Comparison of ENCODE assay signal across 10 cellular contexts in genomic region chr17:74214642-74215331, GRCh38. TPM values are rescaled to one million over a fixed set of nuclear protein-coding genes. Genes with fewer than 3 reads are reported as not detected.
DNase-seq lines count a peak whose midpoint lies in the region; ATAC-seq and TF ChIP-seq lines count a peak whose summit lies in the region.
"Had no signal": no experiment of that assay in that cellular context is flagged by ENCODE, and none has a peak within 500 bp of the region (broad histone marks: within the 10 kb centered on the region; RNA-seq: fewer than 3 reads in every experiment).

No MANE protein-coding gene starts in this region.

- H3K9me3 Mint-ChIP-seq in CD14-positive monocyte: no peaks in the 10 kb centered on the region
- no peaks in the 10 kb centered on the region for H3K9me3 Mint-ChIP-seq in chondrocyte (ENCODE audit: low read depth)
- no peaks in the 10 kb centered on the region for H3K9me3 Mint-ChIP-seq in natural killer cell treated with Interleukin-12 subunit alpha and Interleukin-12 subunit beta and Interleukin-15 and Interleukin-18, amount 100 ng/mL, for 72 hours

- DNase-seq in CD14-positive monocyte (ENCODE audit: low spot score) (no peak), HFF-Myc (ENCODE audit: extremely low read depth, low read depth) (no peak), chondrocyte (ENCODE audit: low spot score) (no peak), OCI-M1 (lab: John Stamatoyannopoulos, UW) (no peak), NCI-H774 (lab: John Stamatoyannopoulos, UW) (no peak), NCI-H128 (lab: John Stamatoyannopoulos, UW; ENCODE audit: unreplicated experiment) (no peak)
- DNase-seq in natural killer cell treated with Interleukin-12 subunit alpha and Interleukin-12 subunit beta and Interleukin-15 and Interleukin-18, amount 100 ng/mL, for 72 hours (ENCODE audit: low spot score): no peak

- no peak for ATAC-seq in natural killer cell treated with Interleukin-12 subunit alpha and Interleukin-12 subunit beta and Interleukin-15 and Interleukin-18, amount 100 ng/mL, for 72 hours
- no peak for ATAC-seq in HG02763 (IDR thresholded peaks at IDR 0.05; ENCODE audit: unreplicated experiment)

- intact Hi-C loops in CD14-positive monocyte (cut with micrococcal nuclease): loop anchor here (5.0 kb wide), 4 partner anchors 33 to 138 kb away; no protein-coding TSS in a partner anchor

- H3K4me3 Mint-ChIP-seq in CD14-positive monocyte: peak overlapping the region; percentile 99
- H3K4me3 Mint-ChIP-seq in chondrocyte (ENCODE audit: unreplicated experiment): peak overlapping the region; percentile 85
- peak overlapping the region; percentile 77 for H3K4me3 Mint-ChIP-seq in natural killer cell treated with Interleukin-12 subunit alpha and Interleukin-12 subunit beta and Interleukin-15 and Interleukin-18, amount 100 ng/mL, for 72 hours

- peaks cover 27 to 55% of the 10 kb centered on the region in 2 donors for H3K36me3 Mint-ChIP-seq in CD14-positive monocyte
- peaks cover 8% of the 10 kb centered on the region for H3K36me3 Mint-ChIP-seq in chondrocyte (ENCODE audit: low read depth)
- peaks cover 9% of the 10 kb centered on the region for H3K36me3 Mint-ChIP-seq in natural killer cell treated with Interleukin-12 subunit alpha and Interleukin-12 subunit beta and Interleukin-15 and Interleukin-18, amount 100 ng/mL, for 72 hours

- TF ChIP-seq CTCF in CD14-positive monocyte (IDR thresholded peaks at IDR 0.05) (no peak), HFF-Myc (IDR thresholded peaks at IDR 0.05; ENCODE audit: low read depth, low read length, missing control alignments) (no peak), chondrocyte (IDR thresholded peaks at IDR 0.05) (no peak)

- peak overlapping the region; percentile 61 for H3K4me3 ChIP-seq in HFF-Myc (replicated peaks; ENCODE audit: low read depth, low read length)

- peaks cover 0 to 2% (median 0%) of the 10 kb centered on the region in 3 donors for H3K27me3 Mint-ChIP-seq in CD14-positive monocyte (ENCODE audit: low read depth in 3 of 3)
- no peaks in the 10 kb centered on the region for H3K27me3 Mint-ChIP-seq in chondrocyte (ENCODE audit: low read depth)
- H3K27me3 Mint-ChIP-seq in natural killer cell treated with Interleukin-12 subunit alpha and Interleukin-12 subunit beta and Interleukin-15 and Interleukin-18, amount 100 ng/mL, for 72 hours: no peaks in the 10 kb centered on the region

- peaks cover 75% of the 10 kb centered on the region for H3K4me1 Mint-ChIP-seq in CD14-positive monocyte
- peaks cover 25% of the 10 kb centered on the region for H3K4me1 Mint-ChIP-seq in chondrocyte (ENCODE audit: low read depth)
- peaks cover 33% of the 10 kb centered on the region in 2 donors for H3K4me1 Mint-ChIP-seq in natural killer cell treated with Interleukin-12 subunit alpha and Interleukin-12 subunit beta and Interleukin-15 and Interleukin-18, amount 100 ng/mL, for 72 hours (ENCODE audit: low read depth in 2 of 2)

- peak overlapping the region in 3 of 7 donors; percentile 30 to 85 (median 72) for H3K27ac Mint-ChIP-seq in CD14-positive monocyte
- no peak overlapping the region for H3K27ac Mint-ChIP-seq in chondrocyte (ENCODE audit: unreplicated experiment)
- H3K27ac Mint-ChIP-seq in natural killer cell treated with Interleukin-12 subunit alpha and Interleukin-12 subunit beta and Interleukin-15 and Interleukin-18, amount 100 ng/mL, for 72 hours: no peak overlapping the region

RNA-seq across cellular contexts. Expression of gene TTYH2, which starts 1.4 kb away (rescaled TPM):
- polyA plus RNA-seq in CD14-positive monocyte: 10 to 100 TPM; 12.3 to 18.7 TPM
- 1.6 to 2.1 TPM (median 1.9 TPM) in 3 replicates for total RNA-seq in chondrocyte
- 1 to 10 TPM; 1.5 to 1.9 TPM for total RNA-seq in natural killer cell treated with Interleukin-12 subunit alpha and Interleukin-12 subunit beta and Interleukin-15 and Interleukin-18, amount 100 ng/mL, for 72 hours

RNA-seq across cellular contexts. Expression of gene RPL38, which starts 11.3 kb away (rescaled TPM):
- 1,000 to 10,000 TPM in 1 of 2 donors, 100 to 1,000 TPM in 1; 919 to 1,070 TPM for polyA plus RNA-seq in CD14-positive monocyte
- total RNA-seq in chondrocyte: 539 to 625 TPM (median 549 TPM) in 3 replicates
- total RNA-seq in natural killer cell treated with Interleukin-12 subunit alpha and Interleukin-12 subunit beta and Interleukin-15 and Interleukin-18, amount 100 ng/mL, for 72 hours: 100 to 1,000 TPM; 593 to 982 TPM

RNA-seq across cellular contexts. Expression of gene DNAI2, which starts 59.2 kb away (rescaled TPM):
- not detected for polyA plus RNA-seq in CD14-positive monocyte
- total RNA-seq in chondrocyte: not detected in 3 replicates
- not detected for total RNA-seq in natural killer cell treated with Interleukin-12 subunit alpha and Interleukin-12 subunit beta and Interleukin-15 and Interleukin-18, amount 100 ng/mL, for 72 hours
- total RNA-seq: Daoy, HT-29 had no signal
